ENCODE assay signal across 24 cellular contexts in genomic region chr5:159435855-159436254, GRCh38.
"Had no signal": no experiment of that assay in that cellular context is flagged by ENCODE, and none has a peak within 500 bp of the region (broad histone marks: within the 10 kb centered on the region; RNA-seq: fewer than 3 reads in every experiment).

No MANE protein-coding gene starts in this region.

- H3K27me3 ChIP-seq: colonic mucosa, gastrocnemius medialis, heart right ventricle, left lung had no signal

- H3K4me3 Mint-ChIP-seq: dendritic cell treated with granulocyte-macrophage colony-stimulating factor and Interleukin-4, amounts not matched to agents 40 ng/mL and 50 ng/mL, for 4 days; effector memory CD8-positive, alpha-beta T cell; endodermal cell; mesothelial cell of epicardium had no signal

- H3K4me1 ChIP-seq: colonic mucosa, esophagus squamous epithelium, gastrocnemius medialis, left lung, lower lobe of right lung had no signal

- H3K4me3 ChIP-seq: colonic mucosa, esophagus squamous epithelium, gastrocnemius medialis, heart right ventricle, left lung, lower lobe of right lung, mucosa of descending colon had no signal

- H3K4me1 Mint-ChIP-seq: mesothelial cell of epicardium had no signal

- H3K27ac ChIP-seq: colonic mucosa, epithelial cell of prostate, esophagus squamous epithelium, gastrocnemius medialis, heart right ventricle, left lung, lower lobe of right lung had no signal

- DNase-seq: colonic mucosa; cortex of kidney; effector CD8-positive, alpha-beta T cell; effector memory CD8-positive, alpha-beta T cell; endodermal cell; erythroblast; esophagus squamous epithelium; foreskin fibroblast; foreskin melanocyte; gastrocnemius medialis; glutamatergic neuron; head of caudate nucleus; heart right ventricle; hippocampal formation; left cardiac atrium; left lung; left ventricle myocardium superior; lower lobe of right lung; mesenchymal stem cell; mucosa of descending colon had no signal

- ATAC-seq: effector memory CD8-positive, alpha-beta T cell; esophagus mucosa; gastrocnemius medialis; heart right ventricle; left cardiac atrium; left lung; left ventricle myocardium superior; lower lobe of right lung; mucosa of descending colon had no signal

- H3K36me3 ChIP-seq: colonic mucosa, esophagus squamous epithelium, gastrocnemius medialis, heart right ventricle, left lung, lower lobe of right lung had no signal

- H3K36me3 Mint-ChIP-seq: mesothelial cell of epicardium had no signal

- H3K27me3 Mint-ChIP-seq: dendritic cell treated with granulocyte-macrophage colony-stimulating factor and Interleukin-4, amounts not matched to agents 40 ng/mL and 50 ng/mL, for 4 days had no signal

- H3K9me3 ChIP-seq: colonic mucosa, esophagus squamous epithelium, gastrocnemius medialis, heart right ventricle, left lung, lower lobe of right lung, mucosa of descending colon had no signal

- H3K27ac Mint-ChIP-seq: dendritic cell treated with granulocyte-macrophage colony-stimulating factor and Interleukin-4, amounts not matched to agents 40 ng/mL and 50 ng/mL, for 4 days; effector memory CD8-positive, alpha-beta T cell; endodermal cell; mesothelial cell of epicardium had no signal

- H3K9me3 Mint-ChIP-seq: dendritic cell treated with granulocyte-macrophage colony-stimulating factor and Interleukin-4, amounts not matched to agents 40 ng/mL and 50 ng/mL, for 4 days; effector memory CD8-positive, alpha-beta T cell; endodermal cell; mesothelial cell of epicardium had no signal
